15 cellular contexts compared by ENCODE assay signal in the genomic region with DNA sequence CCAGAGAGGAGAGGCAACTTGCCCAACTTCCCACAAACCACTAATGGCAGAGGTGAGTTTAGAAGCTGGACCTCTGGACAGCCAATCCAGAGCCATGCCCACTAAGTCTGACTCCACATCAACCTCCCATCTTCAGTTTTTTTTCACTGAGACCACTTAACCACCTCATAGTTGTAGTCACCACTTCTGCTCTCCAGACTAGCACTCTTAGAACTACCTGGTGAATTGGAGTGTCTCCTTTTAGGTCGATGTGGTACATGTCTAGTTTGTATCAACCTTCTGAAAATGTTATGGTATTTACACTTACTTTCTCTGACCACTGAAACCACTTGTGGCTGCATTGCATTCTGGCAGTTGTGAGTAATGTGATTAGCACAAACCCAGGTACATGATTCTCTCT.
DNase-seq lines count a peak whose midpoint lies in the region; ATAC-seq, FAIRE-seq and TF ChIP-seq lines count a peak whose summit lies in the region.
"Had no signal": no experiment of that assay in that cellular context is flagged by ENCODE, and none has a peak within 500 bp of the region (broad histone marks: within the 10 kb centered on the region; RNA-seq: fewer than 3 reads in every experiment).

No MANE protein-coding gene starts in this region.

- H3K4me2 ChIP-seq in mammary epithelial cell (ENCODE audit: insufficient read depth, low read depth, low read length) (no peak overlapping the region), MM.1S (ENCODE audit: low read depth, low read length) (no peak overlapping the region), GM12878 (ENCODE audit: control insufficient read depth, insufficient read depth) (no peak overlapping the region)

- H3K4me1 ChIP-seq in mammary epithelial cell (ENCODE audit: insufficient read depth, low read length) (no peaks in the 10 kb centered on the region), breast epithelium (no peaks in the 10 kb centered on the region), MM.1S (ENCODE audit: low read length) (no peaks in the 10 kb centered on the region), GM12878 (ENCODE audit: control insufficient read depth, insufficient read depth, low read length) (no peaks in the 10 kb centered on the region)
- no peaks in the 10 kb centered on the region for H3K4me1 ChIP-seq in CD8-positive, alpha-beta memory T cell (ENCODE audit: insufficient read depth, low read length)

- H3K4me1 Mint-ChIP-seq in CD8-positive, alpha-beta memory T cell: no peaks in the 10 kb centered on the region
- H3K4me1 Mint-ChIP-seq in activated CD4-positive, alpha-beta memory T cell treated with anti-CD3 and anti-CD28 coated beads, Interleukin-2, amount 10 ng/mL, durations not matched to agents 7 days and 5 days: no peaks in the 10 kb centered on the region

- H3K27ac ChIP-seq in mammary epithelial cell (ENCODE audit: insufficient read depth, low read depth, low read length) (no peak overlapping the region), breast epithelium (no peak overlapping the region), MM.1S (ENCODE audit: low read length) (no peak overlapping the region), GM12878 (ENCODE audit: control insufficient read depth, insufficient read depth) (no peak overlapping the region)
- H3K27ac ChIP-seq in CD8-positive, alpha-beta memory T cell (ENCODE audit: low read depth, low read length): no peak overlapping the region

- H3K36me3 Mint-ChIP-seq in CD8-positive, alpha-beta memory T cell: no peaks in the 10 kb centered on the region
- H3K36me3 Mint-ChIP-seq in activated CD4-positive, alpha-beta memory T cell treated with anti-CD3 and anti-CD28 coated beads, Interleukin-2, amount 10 ng/mL, durations not matched to agents 7 days and 5 days (ENCODE audit: low read depth): no peaks in the 10 kb centered on the region

- H3K27me3 ChIP-seq in mammary epithelial cell (ENCODE audit: insufficient read depth, low read length) (peaks cover 2% of the 10 kb centered on the region), breast epithelium (no peaks in the 10 kb centered on the region), MM.1S (replicated peaks; ENCODE audit: insufficient read depth, low read length) (no peaks in the 10 kb centered on the region), GM12878 (replicated peaks in 1 of 2; ENCODE audit: control insufficient read depth in 2 of 2, insufficient read depth in 2 of 2, low read length in 1 of 2) (no peaks in the 10 kb centered on the region)
- H3K27me3 ChIP-seq in CD8-positive, alpha-beta memory T cell (ENCODE audit: insufficient read depth, low read length, poor library complexity, severe bottlenecking): no peaks in the 10 kb centered on the region

- ATAC-seq in GM12878: peak; percentile 38

- intact Hi-C loops in mammary epithelial cell (cut with micrococcal nuclease) (no loop called here), breast epithelium (cut with DNase I; ENCODE audit: low total_unique reads) (no loop called here), GM12878 (cut with micrococcal nuclease; ENCODE audit: unreplicated experiment) (no loop called here)

- in situ Hi-C loops in mammary epithelial cell (cut with MboI; ENCODE audit: low sequenced_read_pairs in 2 of 2) (no loop called here), GM12878 (cut with MboI) (no loop called here)

- no peaks in the 10 kb centered on the region for H3K36me3 ChIP-seq in mammary epithelial cell (ENCODE audit: insufficient read depth, low read length)
- no peaks in the 10 kb centered on the region for H3K36me3 ChIP-seq in breast epithelium
- H3K36me3 ChIP-seq in MM.1S (replicated peaks; ENCODE audit: insufficient read depth, low read length): no peaks in the 10 kb centered on the region
- H3K36me3 ChIP-seq in GM12878 (ENCODE audit: control insufficient read depth in 2 of 2, insufficient read depth in 2 of 2, low read length in 1 of 2): no peaks in the 10 kb centered on the region
- no peaks in the 10 kb centered on the region for H3K36me3 ChIP-seq in CD8-positive, alpha-beta memory T cell (ENCODE audit: insufficient read depth, low read length)

- RAD21 ChIA-PET in GM12878 (lab: Charles Lee; ENCODE audit: unreplicated experiment): no interaction called here

- no peak overlapping the region for H3K4me3 ChIP-seq in mammary epithelial cell (replicated peaks in 1 of 3; ENCODE audit: insufficient read depth in 1 of 3, low read depth in 2 of 3, low read length in 3 of 3)
- no peak overlapping the region for H3K4me3 ChIP-seq in breast epithelium
- H3K4me3 ChIP-seq in MM.1S (ENCODE audit: low read length): no peak overlapping the region
- H3K4me3 ChIP-seq in GM12878: no peak overlapping the region
- H3K4me3 ChIP-seq in CD8-positive, alpha-beta memory T cell (ENCODE audit: low read length): no peak overlapping the region

- DNase-seq in mammary epithelial cell: peak; percentile 4
- no peak for DNase-seq in breast epithelium (ENCODE audit: low spot score in 2 of 2)
- peak; percentile 12 for DNase-seq in MM.1S
- DNase-seq in GM12878 (ENCODE audit: low read depth, low spot score): peak; percentile 4
- no peak for DNase-seq in CD8-positive, alpha-beta memory T cell
- DNase-seq in Kasumi-1 (lab: John Stamatoyannopoulos, UW): no peak
- DNase-seq in activated CD4-positive, alpha-beta memory T cell treated with anti-CD3 and anti-CD28 coated beads, Interleukin-2, amount 10 ng/mL, durations not matched to agents 7 days and 5 days: no peak
- no peak for DNase-seq in NCI-H69 (lab: John Stamatoyannopoulos, UW)
- DNase-seq: C1 segment of cervical spinal cord, NCI-H1417, NCI-H2029, NCI-H510A treated with DMSO at 0.1 percent for 48 hours had no signal

- POLR2A ChIA-PET in GM12878 (lab: Charles Lee): no interaction called here
- POLR2A ChIA-PET in CD8-positive, alpha-beta memory T cell (lab: Charles Lee): no interaction called here
- POLR2A ChIA-PET in activated CD4-positive, alpha-beta memory T cell treated with anti-CD3 and anti-CD28 coated beads, Interleukin-2, amount 10 ng/mL, durations not matched to agents 7 days and 5 days (lab: Charles Lee): no interaction called here

- H3K27me3 Mint-ChIP-seq in CD8-positive, alpha-beta memory T cell: no peaks in the 10 kb centered on the region
- no peaks in the 10 kb centered on the region for H3K27me3 Mint-ChIP-seq in activated CD4-positive, alpha-beta memory T cell treated with anti-CD3 and anti-CD28 coated beads, Interleukin-2, amount 10 ng/mL, durations not matched to agents 7 days and 5 days

- BruUV-seq in mammary epithelial cell (replicated peaks; lab: Mats Ljungman, UMichigan) (no TSS peak), GM12878 (replicated peaks; lab: Mats Ljungman, UMichigan) (no TSS peak)

- FAIRE-seq in GM12878 (lab: Jason Lieb, UNC): no peak
- FAIRE-seq: A204.1, GM18507, GM19239 had no signal

- SMC1A ChIA-PET in GM12878 (lab: Charles Lee; ENCODE audit: uncharacterized antibody, unreplicated experiment): no interaction called here

- H3K9me3 ChIP-seq in mammary epithelial cell (replicated peaks; ENCODE audit: insufficient read depth, low read length): no peaks in the 10 kb centered on the region
- no peaks in the 10 kb centered on the region for H3K9me3 ChIP-seq in breast epithelium
- no peaks in the 10 kb centered on the region for H3K9me3 ChIP-seq in MM.1S (replicated peaks; ENCODE audit: insufficient read depth, low read length)
- no peaks in the 10 kb centered on the region for H3K9me3 ChIP-seq in GM12878 (replicated peaks; ENCODE audit: control insufficient read depth, insufficient read depth, low read length)
- no peaks in the 10 kb centered on the region for H3K9me3 ChIP-seq in CD8-positive, alpha-beta memory T cell (ENCODE audit: low read length)

- H3K9ac ChIP-seq in mammary epithelial cell (ENCODE audit: insufficient read depth, low read length) (no peak overlapping the region), MM.1S (ENCODE audit: low read length) (no peak overlapping the region), GM12878 (ENCODE audit: control insufficient read depth, insufficient read depth, low read length) (no peak overlapping the region)

- no peak overlapping the region for H3K4me3 Mint-ChIP-seq in CD8-positive, alpha-beta memory T cell
- no peak overlapping the region for H3K4me3 Mint-ChIP-seq in activated CD4-positive, alpha-beta memory T cell treated with anti-CD3 and anti-CD28 coated beads, Interleukin-2, amount 10 ng/mL, durations not matched to agents 7 days and 5 days

- H3K79me2 ChIP-seq in mammary epithelial cell (ENCODE audit: insufficient read depth, low read length) (no peaks in the 10 kb centered on the region), MM.1S (ENCODE audit: low read length) (no peaks in the 10 kb centered on the region), GM12878 (ENCODE audit: control insufficient read depth, insufficient read depth, low read length) (no peaks in the 10 kb centered on the region)

- H3K27ac Mint-ChIP-seq in CD8-positive, alpha-beta memory T cell: no peak overlapping the region
- H3K27ac Mint-ChIP-seq in activated CD4-positive, alpha-beta memory T cell treated with anti-CD3 and anti-CD28 coated beads, Interleukin-2, amount 10 ng/mL, durations not matched to agents 7 days and 5 days: no peak overlapping the region

- TF ChIP-seq RAD21 in GM12878 (IDR thresholded peaks at IDR 0.05; ENCODE audit: insufficient read depth, low read depth, low read length): no peak

- TF ChIP-seq EP300 in GM12878 (IDR thresholded peaks at IDR 0.05; ENCODE audit: borderline replicate concordance in 1 of 2, control insufficient read depth in 1 of 2, low read depth in 2 of 2, low read length in 2 of 2): no peak

- no peaks in the 10 kb centered on the region for H3K9me2 ChIP-seq in MM.1S (replicated peaks; ENCODE audit: insufficient read depth, low read length)

- TF ChIP-seq CTCF in mammary epithelial cell (conservative IDR thresholded peaks at IDR 0.05 in 1 of 2, IDR thresholded peaks at IDR 0.05 in 1 of 2; ENCODE audit: extremely low read depth in 1 of 2, insufficient read depth in 1 of 2, low read depth in 1 of 2, low read length in 2 of 2): no peak
- TF ChIP-seq CTCF in breast epithelium (IDR thresholded peaks at IDR 0.05): no peak
- TF ChIP-seq CTCF in MM.1S (IDR thresholded peaks at IDR 0.05; ENCODE audit: low read length): no peak
- no peak for TF ChIP-seq CTCF in GM12878 (IDR thresholded peaks at IDR 0.05 in 2 of 3, conservative IDR thresholded peaks at IDR 0.05 in 1 of 3; ENCODE audit: control insufficient read depth in 2 of 3, extremely low read depth in 1 of 3, insufficient read depth in 1 of 3, low read depth in 3 of 3, low read length in 3 of 3)

- H4K20me1 ChIP-seq in mammary epithelial cell (ENCODE audit: insufficient read depth, low read length): no peaks in the 10 kb centered on the region
- H4K20me1 ChIP-seq in MM.1S (ENCODE audit: insufficient read depth, low read length): no peaks in the 10 kb centered on the region
- no peaks in the 10 kb centered on the region for H4K20me1 ChIP-seq in GM12878 (ENCODE audit: control insufficient read depth, insufficient read depth)

- CTCF ChIA-PET in mammary epithelial cell (lab: Charles Lee; ENCODE audit: low non-redundant PET) (no interaction called here), GM12878 (lab: Yijun Ruan, JAX) (no interaction called here)
- CTCF ChIA-PET in CD8-positive, alpha-beta memory T cell (lab: Charles Lee): no interaction called here
- CTCF ChIA-PET in activated CD4-positive, alpha-beta memory T cell treated with anti-CD3 and anti-CD28 coated beads, Interleukin-2, amount 10 ng/mL, durations not matched to agents 7 days and 5 days (lab: Charles Lee): no interaction called here

- peaks cover 0 to 1% (median 0%) of the 10 kb centered on the region in 5 donors for H3K9me3 Mint-ChIP-seq in CD8-positive, alpha-beta memory T cell
- H3K9me3 Mint-ChIP-seq in activated CD4-positive, alpha-beta memory T cell treated with anti-CD3 and anti-CD28 coated beads, Interleukin-2, amount 10 ng/mL, durations not matched to agents 7 days and 5 days: no peaks in the 10 kb centered on the region

- dilution Hi-C loops in mammary epithelial cell (cut with HindIII; ENCODE audit: low sequenced_read_pairs): no loop called here

- H3F3A ChIP-seq in MM.1S (ENCODE audit: insufficient read depth, low read length): no peaks in the 10 kb centered on the region

- WGBS in mammary epithelial cell (ENCODE audit: low coverage, missing lambda C conversion rate): 11% methylated on average over 1 of the region's 1 CpG
- WGBS in GM12878 (ENCODE audit: insufficient coverage, insufficient replicate concordance, low lambda C conversion rate, missing lambda C conversion rate): 0% methylated on average over 1 of the region's 1 CpG

- H2AFZ ChIP-seq in mammary epithelial cell (ENCODE audit: low read depth, low read length) (no peak overlapping the region), MM.1S (ENCODE audit: low read length) (no peak overlapping the region), GM12878 (ENCODE audit: control insufficient read depth, low read depth, low read length) (no peak overlapping the region)

- TF ChIP-seq POLR2A in breast epithelium (IDR thresholded peaks at IDR 0.05) (no peak), GM12878 (IDR thresholded peaks at IDR 0.05; ENCODE audit: low read depth, low read length) (no peak)

Comparison
In these comparisons a context has a peak if more than half of its experiments do, and no peak if none do; other contexts are left out.
1. DNase-seq: peak in mammary epithelial cell (single experiment), MM.1S (single experiment) and GM12878 (single experiment); none in breast epithelium (0 of 2), CD8-positive, alpha-beta memory T cell (0 of 5), Kasumi-1 (0 of 2), activated CD4-positive, alpha-beta memory T cell treated with anti-CD3 and anti-CD28 coated beads, Interleukin-2, amount 10 ng/mL, durations not matched to agents 7 days and 5 days (single experiment) and NCI-H69 (single experiment).